Comparison of ENCODE assay signal across 15 cellular contexts in the genomic region with DNA sequence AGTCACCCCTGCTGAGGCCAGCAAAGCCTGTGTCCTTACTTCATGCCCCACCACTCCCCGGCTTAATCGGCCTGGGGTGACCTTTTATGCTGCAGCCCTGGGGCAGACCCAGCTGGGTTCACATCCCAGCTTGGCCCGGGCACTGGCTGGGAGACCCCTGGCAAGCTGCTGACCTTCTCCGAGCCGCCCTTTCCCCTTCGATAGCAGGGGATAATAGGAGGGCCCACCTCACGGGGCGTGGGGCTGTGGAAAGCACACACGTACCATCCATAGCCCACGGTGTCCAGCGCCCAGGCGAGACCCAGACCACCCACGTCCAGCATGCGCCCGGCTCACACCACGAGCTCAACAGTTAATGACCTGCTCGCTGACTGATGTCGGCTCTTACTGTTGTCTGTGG. TPM values are rescaled to one million over a fixed set of nuclear protein-coding genes. Genes with fewer than 3 reads are reported as not detected.
DNase-seq lines count a peak whose midpoint lies in the region; ATAC-seq and TF ChIP-seq lines count a peak whose summit lies in the region.
"Had no signal": no experiment of that assay in that cellular context is flagged by ENCODE, and none has a peak within 500 bp of the region (broad histone marks: within the 10 kb centered on the region; RNA-seq: fewer than 3 reads in every experiment).

No MANE protein-coding gene starts in this region.

- 60 to 80% (median 69%) methylated on average over 18 of the region's 18 CpGs for WGBS in stomach, 5 donors

- H3K9me2 ChIP-seq in PC-3 (replicated peaks; ENCODE audit: low read length) = no peaks in the 10 kb centered on the region

- no peaks in the 10 kb centered on the region for H3K9me3 Mint-ChIP-seq in mesothelial cell of epicardium
- H3K9me3 Mint-ChIP-seq: activated CD8-positive, alpha-beta T cell treated with anti-CD3 and anti-CD28 coated beads for 36 hours; nephron had no signal

- intact Hi-C loops in Right ventricle myocardium superior (cut with DNase I) (no loop called here), PC-3 (cut with micrococcal nuclease) (loop anchor here (2.0 to 5.0 kb wide), 2 partner anchors 20 to 73 kb away; no protein-coding TSS in a partner anchor), stomach (cut with DNase I; ENCODE audit: low total_unique reads) (no loop called here)

- no peak overlapping the region for H3K9ac ChIP-seq in PC-3 (ENCODE audit: low read length)

- H3K27me3 Mint-ChIP-seq in mesothelial cell of epicardium (ENCODE audit: low read depth) = no peaks in the 10 kb centered on the region
- H3K27me3 Mint-ChIP-seq: activated CD4-positive, alpha-beta T cell treated with anti-CD3 and anti-CD28 coated beads for 36 hours; activated CD8-positive, alpha-beta T cell treated with anti-CD3 and anti-CD28 coated beads for 36 hours had no signal

- H3K9me3 ChIP-seq in right atrium auricular region (no peaks in the 10 kb centered on the region), PC-3 (ENCODE audit: low read length) (no peaks in the 10 kb centered on the region), stomach (no peaks in the 10 kb centered on the region)
- H3K9me3 ChIP-seq: gastrocnemius medialis, spleen, thoracic aorta had no signal

- BruUV-seq in PC-3 (replicated peaks; lab: Mats Ljungman, UMichigan) = no TSS peak

- no peak for TF ChIP-seq EP300 in stomach (IDR thresholded peaks at IDR 0.05)

- no peaks in the 10 kb centered on the region for H3F3A ChIP-seq in PC-3 (ENCODE audit: low read length, unreplicated experiment)

- H3K4me1 Mint-ChIP-seq in mesothelial cell of epicardium = peaks cover 2% of the 10 kb centered on the region

- H3K27ac ChIP-seq in right atrium auricular region (no peak overlapping the region), PC-3 (ENCODE audit: low read length) (no peak overlapping the region), stomach (peak overlapping the region; percentile 22 to 51 (median 39))
- H3K27ac ChIP-seq: spleen, thoracic aorta had no signal

- peaks cover 2% of the 10 kb centered on the region for H3K36me3 Mint-ChIP-seq in mesothelial cell of epicardium

- H3K4me3 ChIP-seq in right atrium auricular region = no peak overlapping the region
- no peak overlapping the region for H3K4me3 ChIP-seq in PC-3 (ENCODE audit: low read length)
- no peak overlapping the region for H3K4me3 ChIP-seq in stomach
- H3K4me3 ChIP-seq: gastrocnemius medialis, spleen, thoracic aorta had no signal

- POLR2A ChIA-PET in PC-3 (lab: Charles Lee; ENCODE audit: unreplicated experiment) = interaction anchor here (0.6 kb wide), 3 partner anchors 13 to 189 kb away, joined by 3 to 4 read pairs (median 3); no protein-coding TSS in a partner anchor

- H3K4me3 Mint-ChIP-seq in mesothelial cell of epicardium = no peak overlapping the region
- H3K4me3 Mint-ChIP-seq: activated CD4-positive, alpha-beta T cell treated with anti-CD3 and anti-CD28 coated beads for 36 hours; activated CD8-positive, alpha-beta T cell treated with anti-CD3 and anti-CD28 coated beads for 36 hours; nephron had no signal

- H4K20me1 ChIP-seq in PC-3 (ENCODE audit: low read length) = no peaks in the 10 kb centered on the region

- H3K4me2 ChIP-seq in PC-3 (ENCODE audit: low read length) = no peak overlapping the region

- CTCF ChIA-PET in PC-3 (lab: Charles Lee) = interaction anchor here (0.5 to 1.3 kb wide), 7 partner anchors 13 to 366 kb away, joined by 3 to 6 read pairs (median 4); partner anchors contain the start of genes CBX8 and GAA

- peak; percentile 4 for ATAC-seq in Right ventricle myocardium superior (ENCODE audit: poor library complexity)
- no peak for ATAC-seq in PC-3
- ATAC-seq in left lobe of liver = peak; percentile 27
- ATAC-seq in GM19023 (IDR thresholded peaks at IDR 0.05; ENCODE audit: unreplicated experiment) = no peak

- H3K79me2 ChIP-seq in PC-3 (ENCODE audit: low read length) = no peaks in the 10 kb centered on the region

- TF ChIP-seq POLR2A in stomach (IDR thresholded peaks at IDR 0.05) = no peak

- H3K27me3 ChIP-seq in right atrium auricular region (no peaks in the 10 kb centered on the region), PC-3 (ENCODE audit: low read length) (no peaks in the 10 kb centered on the region), stomach (no peaks in the 10 kb centered on the region)
- H3K27me3 ChIP-seq: gastrocnemius medialis, spleen had no signal

- peaks cover 16% of the 10 kb centered on the region for H3K36me3 ChIP-seq in right atrium auricular region
- no peaks in the 10 kb centered on the region for H3K36me3 ChIP-seq in PC-3 (ENCODE audit: low read depth, low read length)
- H3K36me3 ChIP-seq in stomach = peaks cover 21 to 48% (median 45%) of the 10 kb centered on the region in 4 donors
- H3K36me3 ChIP-seq: gastrocnemius medialis had no signal

- TF ChIP-seq CTCF in right atrium auricular region (IDR thresholded peaks at IDR 0.05) (no peak), PC-3 (conservative IDR thresholded peaks at IDR 0.05; ENCODE audit: low read depth, low read length) (no peak), stomach (IDR thresholded peaks at IDR 0.05) (no peak), mesothelial cell of epicardium (IDR thresholded peaks at IDR 0.05; ENCODE audit: unreplicated experiment) (no peak), GM10266 (IDR thresholded peaks at IDR 0.05; ENCODE audit: control insufficient read depth, insufficient read depth, low read depth, missing control alignments) (no peak)

- DNase-seq in Right ventricle myocardium superior = no peak
- DNase-seq in right atrium auricular region (ENCODE audit: low spot score) = no peak
- no peak for DNase-seq in PC-3
- no peak for DNase-seq in left lobe of liver (ENCODE audit: low spot score)
- no peak for DNase-seq in stomach
- no peak for DNase-seq in mesothelial cell of epicardium (ENCODE audit: low spot score in 2 of 2, unreplicated experiment in 2 of 2)
- no peak for DNase-seq in GM10266 (ENCODE audit: extremely low spot score)
- DNase-seq: NCI-H446 treated with DMSO at 0.1 percent for 48 hours had no signal

- 0 out of 2 replicates have a peak overlapping the region, but pooled peaks have one; percentile 20 for H2AFZ ChIP-seq in PC-3 (ENCODE audit: low read length)

- H3K27ac Mint-ChIP-seq in mesothelial cell of epicardium = no peak overlapping the region
- H3K27ac Mint-ChIP-seq: activated CD4-positive, alpha-beta T cell treated with anti-CD3 and anti-CD28 coated beads for 36 hours; activated CD8-positive, alpha-beta T cell treated with anti-CD3 and anti-CD28 coated beads for 36 hours; nephron had no signal

- H3K4me1 ChIP-seq in right atrium auricular region (peaks cover 0 to 19% of the 10 kb centered on the region in 2 donors), PC-3 (ENCODE audit: insufficient read depth, low read length) (peaks cover 8% of the 10 kb centered on the region; the same call in 1 of the 2 replicates), stomach (peaks cover 5 to 26% (median 21%) of the 10 kb centered on the region in 4 donors)

RNA-seq across cellular contexts. Expression of gene TBC1D16, which starts 26.8 kb away (rescaled TPM):
- 14.0 TPM for total RNA-seq in Right ventricle myocardium superior
- total RNA-seq in right atrium auricular region = 10 to 100 TPM in 1 of 2 donors, 1 to 10 TPM in 1; 9.8 to 19.4 TPM
- 23.7 and 24.6 TPM in 2 replicates for total RNA-seq in PC-3 (2014; rRNA removed)
- 16.4 TPM for total RNA-seq in left lobe of liver
- 10 to 100 TPM; 12.7 to 22.2 (median 21.0) TPM for total RNA-seq in stomach
- polyA plus RNA-seq in stomach = 10 to 100 TPM in 1 of 3 donors, 1 to 10 TPM in 2; 3.0 to 17.1 (median 6.6) TPM
- total RNA-seq in mesothelial cell of epicardium = 69.8 to 76.0 TPM (median 73.2 TPM) in 3 replicates

RNA-seq across cellular contexts. Expression of gene CCDC40, which starts 27.6 kb away (rescaled TPM):
- total RNA-seq in Right ventricle myocardium superior (4.5 TPM), right atrium auricular region (1 to 10 TPM; 3.0 to 9.3 TPM), PC-3 (2014; rRNA removed) (5.3 and 7.5 TPM in 2 replicates), left lobe of liver (6.8 TPM), stomach (10 to 100 TPM in 2 of 5 donors, 1 to 10 TPM in 3; 3.5 to 56.2 (median 5.8) TPM), mesothelial cell of epicardium (20.6 to 25.9 TPM (median 23.5 TPM) in 3 replicates)
- polyA plus RNA-seq in stomach = 1 to 10 TPM in 2 of 3 donors, under 1 TPM in 1; 0.61 to 2.2 (median 1.6) TPM

Comparison
In these comparisons a context has a peak if more than half of its experiments do, and no peak if none do; other contexts are left out.
1. ATAC-seq: peak in Right ventricle myocardium superior (single experiment) and left lobe of liver (single experiment); none in PC-3 (single experiment) and GM19023 (single experiment).
2. H3K27ac ChIP-seq: peak in stomach (5 of 5); none in right atrium auricular region (0 of 2) and PC-3 (single experiment).